In genomic region chr17:2056221-2057129, GRCh38 we compare ENCODE assay signal across 8 cellular contexts. TPM values are rescaled to one million over a fixed set of nuclear protein-coding genes. Genes with fewer than 3 reads are reported as not detected.
A peak's percentile ranks its signal among the peaks of the same experiment; 100 is the strongest.
DNase-seq lines count a peak whose midpoint lies in the region; ATAC-seq and TF ChIP-seq lines count a peak whose summit lies in the region.

No MANE protein-coding gene starts in this region.

- no peaks in the 10 kb centered on the region for H3K27me3 ChIP-seq in CD8-positive, alpha-beta memory T cell (ENCODE audit: insufficient read depth, low read length, poor library complexity, severe bottlenecking)
- H3K27me3 ChIP-seq in SJSA1 (replicated peaks) = no peaks in the 10 kb centered on the region
- H3K27me3 ChIP-seq in naive thymus-derived CD4-positive, alpha-beta T cell (ENCODE audit: control insufficient read depth in 2 of 2, insufficient read depth in 2 of 2, low read length in 2 of 2) = no peaks in the 10 kb centered on the region
- no peaks in the 10 kb centered on the region for H3K27me3 ChIP-seq in SK-N-SH (ENCODE audit: insufficient read depth)

- TF ChIP-seq EP300 in SK-N-SH (IDR thresholded peaks at IDR 0.05; ENCODE audit: borderline replicate concordance in 1 of 2, low read depth in 1 of 2, low read length in 1 of 2) = no peak

- peak overlapping the region; percentile 47 for H3K4me3 ChIP-seq in CD8-positive, alpha-beta memory T cell (ENCODE audit: low read length)
- H3K4me3 ChIP-seq in SJSA1 = peak overlapping the region; percentile 76
- peak overlapping the region; percentile 69 for H3K4me3 ChIP-seq in coronary artery
- H3K4me3 ChIP-seq in naive thymus-derived CD4-positive, alpha-beta T cell (ENCODE audit: low read length) = peak overlapping the region; percentile 52
- H3K4me3 ChIP-seq in SK-N-SH (ENCODE audit: low read depth in 2 of 2, low read length in 1 of 2) = no peak overlapping the region

- no peaks in the 10 kb centered on the region for H3K36me3 ChIP-seq in CD8-positive, alpha-beta memory T cell (ENCODE audit: insufficient read depth, low read length)
- H3K36me3 ChIP-seq in SJSA1 = peaks cover 58% of the 10 kb centered on the region
- H3K36me3 ChIP-seq in naive thymus-derived CD4-positive, alpha-beta T cell (ENCODE audit: control insufficient read depth in 2 of 3, insufficient read depth in 3 of 3, low read length in 3 of 3) = peaks cover 0 to 12% (median 0%) of the 10 kb centered on the region in 3 experiments
- peaks cover 0 to 18% of the 10 kb centered on the region in 2 experiments for H3K36me3 ChIP-seq in SK-N-SH (replicated peaks in 1 of 2; ENCODE audit: control insufficient read depth in 1 of 2, insufficient read depth in 2 of 2, low read length in 1 of 2)

- intact Hi-C loops in naive thymus-derived CD4-positive, alpha-beta T cell (cut with micrococcal nuclease) = loop anchor here in 1 of 2 donors (1.0 to 2.0 kb wide), 2 partner anchors 14 to 159 kb away; partner anchors contain the start of gene OVCA2

- H3K4me1 ChIP-seq in CD8-positive, alpha-beta memory T cell (ENCODE audit: insufficient read depth, low read length) = peaks cover 18% of the 10 kb centered on the region
- peaks cover 28% of the 10 kb centered on the region for H3K4me1 ChIP-seq in SJSA1 (replicated peaks)
- H3K4me1 ChIP-seq in naive thymus-derived CD4-positive, alpha-beta T cell (ENCODE audit: control insufficient read depth in 2 of 2, insufficient read depth in 2 of 2, low read length in 2 of 2) = peaks cover 17 to 29% of the 10 kb centered on the region in 2 donors
- peaks cover 0 to 6% of the 10 kb centered on the region in 2 experiments; a peak in 1 of 4 replicates for H3K4me1 ChIP-seq in SK-N-SH (ENCODE audit: control insufficient read depth in 1 of 2, insufficient read depth in 2 of 2, low read depth in 1 of 2, low read length in 1 of 2)

- CTCF ChIA-PET in CD8-positive, alpha-beta memory T cell (lab: Charles Lee) = interaction anchor here (0.8 to 8.2 kb wide), 22 partner anchors 9 to 296 kb away, joined by 3 to 256 read pairs (median 10); partner anchors contain the start of genes RTN4RL1, SGSM2 and TSR1
- CTCF ChIA-PET in naive thymus-derived CD4-positive, alpha-beta T cell (lab: Charles Lee) = interaction anchor here (0.6 to 4.4 kb wide), 7 partner anchors 9 to 424 kb away, joined by 3 to 46 read pairs (median 4); no protein-coding TSS in a partner anchor
- CTCF ChIA-PET in SK-N-SH (lab: Yijun Ruan, JAX) = interaction anchor here (0.8 to 8.0 kb wide), 12 partner anchors 10 to 296 kb away, joined by 3 to 185 read pairs (median 20); no protein-coding TSS in a partner anchor

- H3K9ac ChIP-seq in SK-N-SH = no peak overlapping the region

- TF ChIP-seq RAD21 in SK-N-SH (IDR thresholded peaks at IDR 0.05; ENCODE audit: low read length) = no peak

- H3K4me1 Mint-ChIP-seq in CD8-positive, alpha-beta memory T cell = peaks cover 17 to 51% (median 18%) of the 10 kb centered on the region in 3 donors
- peaks cover 7 to 36% (median 19%) of the 10 kb centered on the region in 7 donors for H3K4me1 Mint-ChIP-seq in naive thymus-derived CD4-positive, alpha-beta T cell

- H3K36me3 Mint-ChIP-seq in CD8-positive, alpha-beta memory T cell = peaks cover 0 to 15% (median 0%) of the 10 kb centered on the region in 3 donors
- H3K36me3 Mint-ChIP-seq in naive thymus-derived CD4-positive, alpha-beta T cell = peaks cover 0 to 20% (median 10%) of the 10 kb centered on the region in 5 donors

- no peak overlapping the region for H3K4me2 ChIP-seq in SK-N-SH

- WGBS in SK-N-SH (ENCODE audit: low lambda C conversion rate) = 93% methylated on average over 26 of the region's 76 CpGs

- TF ChIP-seq CTCF in coronary artery (IDR thresholded peaks at IDR 0.05) (no peak), SK-N-SH (IDR thresholded peaks at IDR 0.05) (no peak)

- H3K27me3 Mint-ChIP-seq in CD8-positive, alpha-beta memory T cell = peaks cover 0 to 5% of the 10 kb centered on the region in 2 donors
- H3K27me3 Mint-ChIP-seq in naive thymus-derived CD4-positive, alpha-beta T cell = peaks cover 3 to 17% (median 6%) of the 10 kb centered on the region in 5 donors

- ATAC-seq in naive thymus-derived CD4-positive, alpha-beta T cell = peak; percentile 24
- ATAC-seq in GM19023 (IDR thresholded peaks at IDR 0.05; ENCODE audit: unreplicated experiment) = no peak
- no peak for ATAC-seq in HG03095 (IDR thresholded peaks at IDR 0.05; ENCODE audit: unreplicated experiment)

- H3K27ac ChIP-seq in CD8-positive, alpha-beta memory T cell (ENCODE audit: low read depth, low read length) = no peak overlapping the region
- H3K27ac ChIP-seq in SJSA1 (no peak overlapping the region), coronary artery (peak overlapping the region; percentile 23 to 88), SK-N-SH (ENCODE audit: low read depth in 2 of 2, low read length in 1 of 2) (no peak overlapping the region; a peak in 1 of 4 replicates)
- no peak overlapping the region for H3K27ac ChIP-seq in naive thymus-derived CD4-positive, alpha-beta T cell (ENCODE audit: low read depth, low read length)

- POLR2A ChIA-PET in CD8-positive, alpha-beta memory T cell (lab: Charles Lee) = interaction anchor here (0.6 to 4.4 kb wide), 10 partner anchors 8 to 377 kb away, joined by 3 to 37 read pairs (median 4); no protein-coding TSS in a partner anchor
- POLR2A ChIA-PET in naive thymus-derived CD4-positive, alpha-beta T cell (lab: Charles Lee) = interaction anchor here (0.8 to 4.3 kb wide), 5 partner anchors 33 to 225 kb away, joined by 3 to 24 read pairs (median 7); no protein-coding TSS in a partner anchor
- POLR2A ChIA-PET in SK-N-SH (lab: Yijun Ruan, JAX) = interaction anchor here (0.9 kb wide), 1 partner anchor 19 kb away, joined by 3 read pairs; no protein-coding TSS in a partner anchor

- no peaks in the 10 kb centered on the region for H3K9me2 ChIP-seq in SK-N-SH

- peak overlapping the region; percentile 66 to 90 (median 70) for H3K4me3 Mint-ChIP-seq in CD8-positive, alpha-beta memory T cell
- H3K4me3 Mint-ChIP-seq in naive thymus-derived CD4-positive, alpha-beta T cell = peak overlapping the region; percentile 59 to 85 (median 74)

- peak overlapping the region in 3 of 8 donors; percentile 21 to 83 (median 81) for H3K27ac Mint-ChIP-seq in CD8-positive, alpha-beta memory T cell
- peak overlapping the region in 3 of 9 donors; percentile 14 to 85 (median 74) for H3K27ac Mint-ChIP-seq in naive thymus-derived CD4-positive, alpha-beta T cell

- peaks cover 5% of the 10 kb centered on the region; the same call in 1 of the 2 replicates for H4K20me1 ChIP-seq in SK-N-SH (ENCODE audit: insufficient read depth)

- H3K9me3 Mint-ChIP-seq in CD8-positive, alpha-beta memory T cell = no peaks in the 10 kb centered on the region
- no peaks in the 10 kb centered on the region for H3K9me3 Mint-ChIP-seq in naive thymus-derived CD4-positive, alpha-beta T cell

- DNase-seq in CD8-positive, alpha-beta memory T cell = peak in 3 of 5 donors; percentile 52 to 76 (median 59)
- peak in 1 of 2 experiments; percentile 30 for DNase-seq in SJSA1 (ENCODE audit: low read depth in 1 of 2, low spot score in 2 of 2)
- no peak for DNase-seq in coronary artery (ENCODE audit: low spot score)
- peak; percentile 41 to 71 (median 64) for DNase-seq in naive thymus-derived CD4-positive, alpha-beta T cell
- no peak for DNase-seq in SK-N-SH
- no peak for DNase-seq in COLO829 (ENCODE audit: low spot score)

- H3K79me2 ChIP-seq in SK-N-SH (ENCODE audit: insufficient read depth) = no peaks in the 10 kb centered on the region

- no peak overlapping the region for H2AFZ ChIP-seq in SK-N-SH (ENCODE audit: low read depth)

- H3K9me3 ChIP-seq in CD8-positive, alpha-beta memory T cell (ENCODE audit: low read length) = no peaks in the 10 kb centered on the region
- no peaks in the 10 kb centered on the region for H3K9me3 ChIP-seq in SJSA1 (replicated peaks)
- no peaks in the 10 kb centered on the region for H3K9me3 ChIP-seq in naive thymus-derived CD4-positive, alpha-beta T cell (ENCODE audit: control insufficient read depth in 2 of 3, low read length in 3 of 3)
- no peaks in the 10 kb centered on the region for H3K9me3 ChIP-seq in SK-N-SH

- H3F3A ChIP-seq in SK-N-SH (replicated peaks; ENCODE audit: insufficient read depth) = peaks cover 12% of the 10 kb centered on the region

TF ChIP-seq in SK-N-SH, 30 proteins besides CTCF, POLR2A, EP300 and RAD21 (continues in another document):
- TF ChIP-seq FOXM1 (IDR thresholded peaks at IDR 0.05; ENCODE audit: low read depth) = no peak

RNA-seq across cellular contexts. Expression of gene HIC1, which starts 1.6 kb away (rescaled TPM):
- 10 to 100 TPM; 39.5 to 42.7 TPM for total RNA-seq in CD8-positive, alpha-beta memory T cell
- polyA plus RNA-seq in CD8-positive, alpha-beta memory T cell = 1.3 TPM
- 28.8 and 31.3 TPM in 2 replicates for total RNA-seq in SJSA1 (2014; rRNA removed; shearing (Covaris generic))
- total RNA-seq in naive thymus-derived CD4-positive, alpha-beta T cell = 100 to 1,000 TPM in 1 of 5 experiments, 1 to 10 TPM in 4; 1.4 to 128 (median 6.3) TPM
- under 1 TPM; 0.56 to 0.83 TPM for polyA plus RNA-seq in naive thymus-derived CD4-positive, alpha-beta T cell
- 3.8 and 6.4 TPM in 2 replicates for polyA plus RNA-seq in SK-N-SH (2012; rRNA removed)
- polyA plus RNA-seq in SK-N-SH (2012; cell fraction: cytosol; rRNA removed) = 2.1 and 3.1 TPM in 2 replicates
- polyA plus RNA-seq in SK-N-SH (2012; cell fraction: nucleus; rRNA removed) = 13.7 and 15.5 TPM in 2 replicates

RNA-seq across cellular contexts. Expression of gene OVCA2, which starts 14.7 kb away (rescaled TPM):
- 10 to 100 TPM; 54.2 to 56.2 TPM for total RNA-seq in CD8-positive, alpha-beta memory T cell
- polyA plus RNA-seq in CD8-positive, alpha-beta memory T cell = 60.0 TPM
- total RNA-seq in SJSA1 (2014; rRNA removed; shearing (Covaris generic)) = 66.0 and 79.9 TPM in 2 replicates
- total RNA-seq in naive thymus-derived CD4-positive, alpha-beta T cell = 10 to 100 TPM; 24.5 to 37.9 (median 31.8) TPM
- polyA plus RNA-seq in naive thymus-derived CD4-positive, alpha-beta T cell = 10 to 100 TPM; 52.7 to 65.5 TPM
- polyA plus RNA-seq in SK-N-SH (2012; rRNA removed) = 58.1 and 59.2 TPM in 2 replicates
- 39.2 and 51.0 TPM in 2 replicates for polyA plus RNA-seq in SK-N-SH (2012; cell fraction: cytosol; rRNA removed)
- 34.5 and 38.7 TPM in 2 replicates for polyA plus RNA-seq in SK-N-SH (2012; cell fraction: nucleus; rRNA removed)

RNA-seq across cellular contexts. Expression of gene DPH1, which starts 26.5 kb away (rescaled TPM):
- 10 to 100 TPM; 38.5 to 43.8 TPM for total RNA-seq in CD8-positive, alpha-beta memory T cell
- polyA plus RNA-seq in CD8-positive, alpha-beta memory T cell = 33.2 TPM
- total RNA-seq in SJSA1 (2014; rRNA removed; shearing (Covaris generic)) = 21.0 and 24.9 TPM in 2 replicates
- total RNA-seq in naive thymus-derived CD4-positive, alpha-beta T cell = 100 to 1,000 TPM in 1 of 5 experiments, 10 to 100 TPM in 4; 47.3 to 124 (median 97.6) TPM
- 10 to 100 TPM; 32.9 to 51.3 TPM for polyA plus RNA-seq in naive thymus-derived CD4-positive, alpha-beta T cell
- polyA plus RNA-seq in SK-N-SH (2012; rRNA removed) = 36.2 and 39.5 TPM in 2 replicates
- polyA plus RNA-seq in SK-N-SH (2012; cell fraction: cytosol; rRNA removed) = 10.0 and 16.0 TPM in 2 replicates
- polyA plus RNA-seq in SK-N-SH (2012; cell fraction: nucleus; rRNA removed) = 149 and 180 TPM in 2 replicates

RNA-seq across cellular contexts. Expression of gene RTN4RL1, which starts 31.3 kb away (rescaled TPM):
- 1 to 10 TPM; 1.0 to 1.2 TPM for total RNA-seq in CD8-positive, alpha-beta memory T cell
- polyA plus RNA-seq in CD8-positive, alpha-beta memory T cell = 0.32 TPM
- not detected in 2 replicates for total RNA-seq in SJSA1 (2014; rRNA removed; shearing (Covaris generic))
- 1 to 10 TPM in 1 of 5 experiments, under 1 TPM in 2, not detected in 2; 0.19 to 1.5 (median 0.49) TPM for total RNA-seq in naive thymus-derived CD4-positive, alpha-beta T cell
- under 1 TPM; 0.21 to 0.58 TPM for polyA plus RNA-seq in naive thymus-derived CD4-positive, alpha-beta T cell
- 0.07 TPM in 1 of 2 replicates, not detected in the other for polyA plus RNA-seq in SK-N-SH (2012; rRNA removed)
- 0.01 and 0.03 TPM in 2 replicates for polyA plus RNA-seq in SK-N-SH (2012; cell fraction: cytosol; rRNA removed)
- polyA plus RNA-seq in SK-N-SH (2012; cell fraction: nucleus; rRNA removed) = 0.02 and 0.04 TPM in 2 replicates

Comparison
In these comparisons a context has a peak if more than half of its experiments do, and no peak if none do; other contexts are left out.
1. DNase-seq: peak in CD8-positive, alpha-beta memory T cell (3 of 5) and naive thymus-derived CD4-positive, alpha-beta T cell (9 of 9); none in coronary artery (single experiment), SK-N-SH (single experiment) and COLO829 (single experiment).
2. H3K27ac ChIP-seq: peak in coronary artery (2 of 2); none in CD8-positive, alpha-beta memory T cell (single experiment), SJSA1 (single experiment), naive thymus-derived CD4-positive, alpha-beta T cell (single experiment) and SK-N-SH (0 of 2).
3. H3K4me3 ChIP-seq: peak in CD8-positive, alpha-beta memory T cell (single experiment), SJSA1 (single experiment), coronary artery (single experiment) and naive thymus-derived CD4-positive, alpha-beta T cell (single experiment); none in SK-N-SH (0 of 2).